13 cellular contexts compared by ENCODE assay signal in the genomic region with DNA sequence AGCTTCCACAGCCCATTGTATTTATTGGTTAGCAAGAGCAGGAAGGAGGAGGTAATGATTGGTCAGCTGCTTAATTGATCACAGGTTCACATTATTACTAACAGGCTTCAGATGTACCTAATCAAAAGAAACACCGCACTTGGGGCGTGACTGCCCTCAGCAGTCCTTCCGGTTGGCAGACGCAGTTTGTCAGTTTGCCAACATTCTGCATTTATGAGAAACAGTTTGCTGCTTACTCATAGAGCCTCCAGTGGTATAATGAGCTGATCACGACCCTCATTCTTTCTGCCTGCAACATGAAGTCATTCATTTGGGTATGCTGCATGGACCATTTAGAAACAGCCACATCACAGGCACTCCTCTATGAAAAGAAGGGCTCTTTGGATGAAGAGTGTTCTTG. TPM values are rescaled to one million over a fixed set of nuclear protein-coding genes. Genes with fewer than 3 reads are reported as not detected.
A peak's percentile ranks its signal among the peaks of the same experiment; 100 is the strongest.
DNase-seq lines count a peak whose midpoint lies in the region; ATAC-seq lines count a peak whose summit lies in the region.
"Had no signal": no experiment of that assay in that cellular context is flagged by ENCODE, and none has a peak within 500 bp of the region (broad histone marks: within the 10 kb centered on the region; RNA-seq: fewer than 3 reads in every experiment).

No MANE protein-coding gene starts in this region.

- no peak overlapping the region for H3K27ac Mint-ChIP-seq in activated T-cell treated with anti-CD3 and anti-CD28 coated beads, Interleukin-2, amount 50 U/mL, for 24 hours
- H3K27ac Mint-ChIP-seq in activated CD8-positive, alpha-beta T cell treated with anti-CD3 and anti-CD28 coated beads, Interleukin-2, amount 10 ng/mL, durations not matched to agents 7 days and 5 days: no peak overlapping the region
- H3K27ac Mint-ChIP-seq: activated T-helper 2 cell treated with anti-CD3 and anti-CD28 coated beads, Interferon-gamma antibody, Interleukin-2, Interleukin-4, amounts not matched to agents 10 μg/mL and 5 μg/mL and 100 μg/mL, durations not matched to agents 14 hours and 24 hours and 36 hours; CD4-positive, alpha-beta T cell had no signal

- H3K36me3 Mint-ChIP-seq in activated T-cell treated with anti-CD3 and anti-CD28 coated beads, Interleukin-2, amount 50 U/mL, for 24 hours (ENCODE audit: low read depth): no peaks in the 10 kb centered on the region
- H3K36me3 Mint-ChIP-seq in activated CD8-positive, alpha-beta T cell treated with anti-CD3 and anti-CD28 coated beads, Interleukin-2, amount 10 ng/mL, durations not matched to agents 7 days and 5 days (ENCODE audit: low read depth): no peaks in the 10 kb centered on the region

- H3K27me3 Mint-ChIP-seq in activated T-cell treated with anti-CD3 and anti-CD28 coated beads, Interleukin-2, amount 50 U/mL, for 24 hours: peaks cover 3% of the 10 kb centered on the region
- H3K27me3 Mint-ChIP-seq in activated CD8-positive, alpha-beta T cell treated with anti-CD3 and anti-CD28 coated beads, Interleukin-2, amount 10 ng/mL, durations not matched to agents 7 days and 5 days (ENCODE audit: low read depth): no peaks in the 10 kb centered on the region
- H3K27me3 Mint-ChIP-seq: CD4-positive, alpha-beta T cell had no signal

- CTCF ChIA-PET in activated CD8-positive, alpha-beta T cell treated with anti-CD3 and anti-CD28 coated beads, Interleukin-2, amount 10 ng/mL, durations not matched to agents 7 days and 5 days (lab: Charles Lee): no interaction called here

- ATAC-seq in GM18511 (IDR thresholded peaks at IDR 0.05; ENCODE audit: unreplicated experiment): no peak
- ATAC-seq in GM21619 (IDR thresholded peaks at IDR 0.05; ENCODE audit: unreplicated experiment): no peak
- ATAC-seq in activated CD8-positive, alpha-beta T cell treated with anti-CD3 and anti-CD28 coated beads, Interleukin-2, amount 10 ng/mL, durations not matched to agents 7 days and 5 days: no peak

- no peaks in the 10 kb centered on the region for H3K4me1 Mint-ChIP-seq in activated T-cell treated with anti-CD3 and anti-CD28 coated beads, Interleukin-2, amount 50 U/mL, for 24 hours (ENCODE audit: low read depth)
- no peaks in the 10 kb centered on the region for H3K4me1 Mint-ChIP-seq in activated CD8-positive, alpha-beta T cell treated with anti-CD3 and anti-CD28 coated beads, Interleukin-2, amount 10 ng/mL, durations not matched to agents 7 days and 5 days (ENCODE audit: low read depth)

- peak; percentile 24 for DNase-seq in COLO829 (ENCODE audit: low spot score)
- DNase-seq in HT-29 (ENCODE audit: low spot score): peak; percentile 73
- DNase-seq in T1000 (lab: John Stamatoyannopoulos, UW): peak; percentile 72
- peak; percentile 46 for DNase-seq in iris pigment epithelial cell (ENCODE audit: low read depth)
- no peak for DNase-seq in activated T-cell treated with anti-CD3 and anti-CD28 coated beads, Interleukin-2, amount 50 U/mL, for 24 hours
- no peak for DNase-seq in activated CD8-positive, alpha-beta T cell treated with anti-CD3 and anti-CD28 coated beads, Interleukin-2, amount 10 ng/mL, durations not matched to agents 7 days and 5 days
- DNase-seq: CD4-positive, alpha-beta T cell; IMR-90; substantia nigra; T-helper 2 cell had no signal

- H3K4me3 Mint-ChIP-seq in activated T-cell treated with anti-CD3 and anti-CD28 coated beads, Interleukin-2, amount 50 U/mL, for 24 hours: no peak overlapping the region
- H3K4me3 Mint-ChIP-seq in activated CD8-positive, alpha-beta T cell treated with anti-CD3 and anti-CD28 coated beads, Interleukin-2, amount 10 ng/mL, durations not matched to agents 7 days and 5 days: no peak overlapping the region
- H3K4me3 Mint-ChIP-seq: CD4-positive, alpha-beta T cell had no signal

- POLR2A ChIA-PET in activated CD8-positive, alpha-beta T cell treated with anti-CD3 and anti-CD28 coated beads, Interleukin-2, amount 10 ng/mL, durations not matched to agents 7 days and 5 days (lab: Charles Lee): no interaction called here

- H3K9me3 Mint-ChIP-seq in activated T-cell treated with anti-CD3 and anti-CD28 coated beads, Interleukin-2, amount 50 U/mL, for 24 hours: no peaks in the 10 kb centered on the region
- no peaks in the 10 kb centered on the region for H3K9me3 Mint-ChIP-seq in activated CD8-positive, alpha-beta T cell treated with anti-CD3 and anti-CD28 coated beads, Interleukin-2, amount 10 ng/mL, durations not matched to agents 7 days and 5 days (ENCODE audit: insufficient read depth)
- H3K9me3 Mint-ChIP-seq: activated T-helper 2 cell treated with anti-CD3 and anti-CD28 coated beads, Interferon-gamma antibody, Interleukin-2, Interleukin-4, amounts not matched to agents 10 μg/mL and 5 μg/mL and 100 μg/mL, durations not matched to agents 14 hours and 24 hours and 36 hours; CD4-positive, alpha-beta T cell had no signal

RNA-seq across cellular contexts. Expression of gene PPM1H, which starts 42.5 kb away (rescaled TPM):
- 12.4 and 18.9 TPM in 2 replicates for total RNA-seq in HT-29 (2014; rRNA removed; shearing (Covaris generic))
- not detected for total RNA-seq in activated CD8-positive, alpha-beta T cell treated with anti-CD3 and anti-CD28 coated beads, Interleukin-2, amount 10 ng/mL, durations not matched to agents 7 days and 5 days
- total RNA-seq: activated T-helper 2 cell treated with anti-CD3 and anti-CD28 coated beads, Interferon-gamma antibody, Interleukin-2, Interleukin-4, amounts not matched to agents 10 μg/mL and 5 μg/mL and 100 μg/mL, durations not matched to agents 14 hours and 24 hours and 36 hours; CD4-positive, alpha-beta T cell had no signal

Comparison
In these comparisons a context has a peak if more than half of its experiments do, and no peak if none do; other contexts are left out.
1. DNase-seq: peak in COLO829 (single experiment), HT-29 (single experiment), T1000 (single experiment) and iris pigment epithelial cell (single experiment); none in activated T-cell treated with anti-CD3 and anti-CD28 coated beads, Interleukin-2, amount 50 U/mL, for 24 hours (single experiment) and activated CD8-positive, alpha-beta T cell treated with anti-CD3 and anti-CD28 coated beads, Interleukin-2, amount 10 ng/mL, durations not matched to agents 7 days and 5 days (single experiment).
2. RNA of gene PPM1H, which starts 42.5 kb away (total RNA-seq): 12.4 to 18.9 TPM in HT-29; not detected in activated CD8-positive, alpha-beta T cell treated with anti-CD3 and anti-CD28 coated beads, Interleukin-2, amount 10 ng/mL, durations not matched to agents 7 days and 5 days; every median in the first group is over 10 times any median in the second.